Comparison of ENCODE assay signal across 34 cellular contexts in genomic region chr20:57437267-57437666, GRCh38. TPM values are rescaled to one million over a fixed set of nuclear protein-coding genes. Genes with fewer than 3 reads are reported as not detected.
DNase-seq lines count a peak whose midpoint lies in the region; ATAC-seq, FAIRE-seq and TF ChIP-seq lines count a peak whose summit lies in the region.
"Had no signal": no experiment of that assay in that cellular context is flagged by ENCODE, and none has a peak within 500 bp of the region (broad histone marks: within the 10 kb centered on the region; RNA-seq: fewer than 3 reads in every experiment).

No MANE protein-coding gene starts in this region.

- peak overlapping the region; percentile 63 for H3K27ac Mint-ChIP-seq in activated CD4-positive, alpha-beta T cell treated with anti-CD3 and anti-CD28 coated beads, Interleukin-2, amount 10 ng/mL, durations not matched to agents 7 days and 5 days
- H3K27ac Mint-ChIP-seq in astrocyte (ENCODE audit: unreplicated experiment): peak overlapping the region; percentile 18
- H3K27ac Mint-ChIP-seq in neural progenitor cell: peak overlapping the region; percentile 59
- H3K27ac Mint-ChIP-seq: CD4-positive, alpha-beta T cell; stimulated activated memory B cell treated with anti-CD40 and anti-IgM and Interleukin-4, amounts not matched to agents 10 μg/mL and 1 μg/mL and 100 μg/mL, for 72 hours had no signal

- no peak overlapping the region for H3K4me2 ChIP-seq in astrocyte (ENCODE audit: low read length)
- no peak overlapping the region for H3K4me2 ChIP-seq in neural progenitor cell
- H3K4me2 ChIP-seq: hepatocyte had no signal

- H3K27me3 ChIP-seq in astrocyte (ENCODE audit: insufficient read depth, low read length): peaks cover 9% of the 10 kb centered on the region
- H3K27me3 ChIP-seq in neural progenitor cell: no peaks in the 10 kb centered on the region
- H3K27me3 ChIP-seq in stomach: no peaks in the 10 kb centered on the region
- H3K27me3 ChIP-seq: body of pancreas, hepatocyte, suprapubic skin, uterus had no signal

- FAIRE-seq in astrocyte (lab: Jason Lieb, UNC): no peak
- FAIRE-seq: GM12891 had no signal

- no peaks in the 10 kb centered on the region for H3K79me2 ChIP-seq in astrocyte (ENCODE audit: insufficient read depth, low read length)
- no peaks in the 10 kb centered on the region for H3K79me2 ChIP-seq in neural progenitor cell (ENCODE audit: low read depth)
- H3K79me2 ChIP-seq: hepatocyte had no signal

- POLR2A ChIA-PET in activated CD4-positive, alpha-beta T cell treated with anti-CD3 and anti-CD28 coated beads, Interleukin-2, amount 10 ng/mL, durations not matched to agents 7 days and 5 days (lab: Charles Lee): no interaction called here

- ATAC-seq in HG03520 (IDR thresholded peaks at IDR 0.05; ENCODE audit: unreplicated experiment): no peak
- no peak for ATAC-seq in activated T-cell treated with anti-CD3 and anti-CD28 coated beads, Interleukin-2, amount 50 U/mL, for 4 hours
- ATAC-seq: body of pancreas; left colon; Panc1; stimulated activated memory B cell treated with anti-CD40 and anti-IgM and Interleukin-4, amounts not matched to agents 10 μg/mL and 1 μg/mL and 100 μg/mL, for 72 hours had no signal

- no peaks in the 10 kb centered on the region for H4K20me1 ChIP-seq in astrocyte (ENCODE audit: insufficient read depth, low read length)
- no peaks in the 10 kb centered on the region for H4K20me1 ChIP-seq in neural progenitor cell (ENCODE audit: low read depth)

- no peaks in the 10 kb centered on the region for H3K9me3 Mint-ChIP-seq in activated CD4-positive, alpha-beta T cell treated with anti-CD3 and anti-CD28 coated beads, Interleukin-2, amount 10 ng/mL, durations not matched to agents 7 days and 5 days
- peaks cover 8% of the 10 kb centered on the region for H3K9me3 Mint-ChIP-seq in astrocyte (ENCODE audit: unreplicated experiment)
- H3K9me3 Mint-ChIP-seq in neural progenitor cell: peaks cover 4% of the 10 kb centered on the region
- H3K9me3 Mint-ChIP-seq in activated T-cell treated with anti-CD3 and anti-CD28 coated beads, Interleukin-2, amount 50 U/mL, for 4 hours: no peaks in the 10 kb centered on the region
- H3K9me3 Mint-ChIP-seq: CD4-positive, alpha-beta T cell; stimulated activated memory B cell treated with anti-CD40 and anti-IgM and Interleukin-4, amounts not matched to agents 10 μg/mL and 1 μg/mL and 100 μg/mL, for 72 hours had no signal

- peaks cover 11% of the 10 kb centered on the region for H3K36me3 Mint-ChIP-seq in activated CD4-positive, alpha-beta T cell treated with anti-CD3 and anti-CD28 coated beads, Interleukin-2, amount 10 ng/mL, durations not matched to agents 7 days and 5 days (ENCODE audit: low read depth)
- H3K36me3 Mint-ChIP-seq in astrocyte (ENCODE audit: low read depth, unreplicated experiment): no peaks in the 10 kb centered on the region
- H3K36me3 Mint-ChIP-seq in neural progenitor cell: no peaks in the 10 kb centered on the region
- H3K36me3 Mint-ChIP-seq in activated T-cell treated with anti-CD3 and anti-CD28 coated beads, Interleukin-2, amount 50 U/mL, for 4 hours (ENCODE audit: insufficient read depth): no peaks in the 10 kb centered on the region
- H3K36me3 Mint-ChIP-seq: stimulated activated memory B cell treated with anti-CD40 and anti-IgM and Interleukin-4, amounts not matched to agents 10 μg/mL and 1 μg/mL and 100 μg/mL, for 72 hours had no signal

- H3F3A ChIP-seq in neural progenitor cell (ENCODE audit: low read depth): peaks cover 3% of the 10 kb centered on the region

- H3K9ac ChIP-seq in astrocyte (ENCODE audit: low read length): no peak overlapping the region
- no peak overlapping the region for H3K9ac ChIP-seq in neural progenitor cell
- H3K9ac ChIP-seq: GM23248 had no signal

- no peak overlapping the region for H3K4me3 ChIP-seq in astrocyte (ENCODE audit: insufficient read depth, low read depth, low read length)
- no peak overlapping the region for H3K4me3 ChIP-seq in neural progenitor cell
- H3K4me3 ChIP-seq in stomach: no peak overlapping the region
- H3K4me3 ChIP-seq: body of pancreas, GM23248, hepatocyte, SK-N-MC, suprapubic skin, uterus had no signal

- no peaks in the 10 kb centered on the region for H3K36me3 ChIP-seq in astrocyte (ENCODE audit: insufficient read depth, low read length)
- H3K36me3 ChIP-seq in neural progenitor cell: no peaks in the 10 kb centered on the region
- no peaks in the 10 kb centered on the region for H3K36me3 ChIP-seq in stomach
- H3K36me3 ChIP-seq: suprapubic skin, uterus had no signal

- TF ChIP-seq CTCF in astrocyte (IDR thresholded peaks at IDR 0.05; ENCODE audit: insufficient read depth, low read depth, low read length) (no peak), neural progenitor cell (IDR thresholded peaks at IDR 0.05) (no peak), stomach (IDR thresholded peaks at IDR 0.05) (no peak)

- H2AFZ ChIP-seq in astrocyte (ENCODE audit: low read depth, low read length) (no peak overlapping the region), neural progenitor cell (replicated peaks) (no peak overlapping the region)
- H2AFZ ChIP-seq: GM23248, hepatocyte had no signal

- intact Hi-C loops in stomach (cut with DNase I; ENCODE audit: low total_unique reads): no loop called here

- 83 to 98% (median 92%) methylated on average over 7 to 9 of the region's 9 CpGs for WGBS in stomach, 5 donors

- H3K27me3 Mint-ChIP-seq in activated CD4-positive, alpha-beta T cell treated with anti-CD3 and anti-CD28 coated beads, Interleukin-2, amount 10 ng/mL, durations not matched to agents 7 days and 5 days: no peaks in the 10 kb centered on the region
- H3K27me3 Mint-ChIP-seq in astrocyte (ENCODE audit: low read depth, unreplicated experiment) (peaks cover 11% of the 10 kb centered on the region), neural progenitor cell (ENCODE audit: insufficient read depth, low read depth) (peaks cover 18% of the 10 kb centered on the region)
- no peaks in the 10 kb centered on the region for H3K27me3 Mint-ChIP-seq in activated T-cell treated with anti-CD3 and anti-CD28 coated beads, Interleukin-2, amount 50 U/mL, for 4 hours (ENCODE audit: low read depth)
- H3K27me3 Mint-ChIP-seq: CD4-positive, alpha-beta T cell; stimulated activated memory B cell treated with anti-CD40 and anti-IgM and Interleukin-4, amounts not matched to agents 10 μg/mL and 1 μg/mL and 100 μg/mL, for 72 hours had no signal

- DNase-seq in activated CD4-positive, alpha-beta T cell treated with anti-CD3 and anti-CD28 coated beads, Interleukin-2, amount 10 ng/mL, durations not matched to agents 7 days and 5 days: no peak
- DNase-seq in activated CD4-positive, alpha-beta T cell treated with anti-CD3 and anti-CD28 coated beads for 4 hours: no peak
- DNase-seq in astrocyte (ENCODE audit: low read depth): no peak
- DNase-seq in neural progenitor cell (ENCODE audit: low spot score): no peak
- DNase-seq in stomach: no peak
- DNase-seq in NCI-H2227 (lab: John Stamatoyannopoulos, UW; ENCODE audit: unreplicated experiment): no peak
- DNase-seq in activated T-cell treated with anti-CD3 and anti-CD28 coated beads, Interleukin-2, amount 50 U/mL, for 4 hours: no peak
- DNase-seq: activated CD4-positive, CD25-positive, alpha-beta regulatory T cell treated with anti-CD3 and anti-CD28 coated beads, Interleukin-2, amount 50 U/mL, for 72 hours; activated CD8-positive, alpha-beta memory T cell treated with anti-CD3 and anti-CD28 coated beads for 24 hours; activated gamma-delta T cell; body of pancreas; CD4-positive, alpha-beta T cell; effector memory CD4-positive, alpha-beta T cell; erythroblast; foreskin fibroblast; GM23248; Karpas-422; left colon; mesenchymal stem cell; NCI-H1436; NCI-H2081 treated with DMSO at 0.1 percent for 48 hours; NCI-H345; stimulated activated CD4-positive, alpha-beta T cell treated with anti-CD3 and anti-CD28 coated beads, Interleukin-12 subunit alpha, Interleukin-12 subunit beta, amount 100 ng/mL, for 4 hours; stimulated activated CD4-positive, alpha-beta T cell treated with anti-CD3 and anti-CD28 coated beads, Interleukin-4, amount 100 ng/mL, for 1 hour; uterus had no signal

- CTCF ChIA-PET in activated CD4-positive, alpha-beta T cell treated with anti-CD3 and anti-CD28 coated beads, Interleukin-2, amount 10 ng/mL, durations not matched to agents 7 days and 5 days (lab: Charles Lee): interaction anchor here (0.6 to 1.2 kb wide), 2 partner anchors 11 to 949 kb away, joined by 4 to 7 read pairs; no protein-coding TSS in a partner anchor

- H3K27ac ChIP-seq in astrocyte (ENCODE audit: low read depth, low read length): no peak overlapping the region
- no peak overlapping the region for H3K27ac ChIP-seq in neural progenitor cell
- peak overlapping the region in 4 of 5 donors; percentile 16 to 93 (median 79) for H3K27ac ChIP-seq in stomach
- H3K27ac ChIP-seq: 22Rv1, GM23248, hepatocyte, HL-60, SK-N-MC, suprapubic skin had no signal

- H3K9me3 ChIP-seq in astrocyte (ENCODE audit: insufficient read depth, low read depth, low read length) (no peaks in the 10 kb centered on the region), neural progenitor cell (ENCODE audit: low read depth) (no peaks in the 10 kb centered on the region), stomach (no peaks in the 10 kb centered on the region)
- H3K9me3 ChIP-seq: body of pancreas, suprapubic skin, uterus had no signal

- no peak for TF ChIP-seq EP300 in stomach (IDR thresholded peaks at IDR 0.05)

- H3K4me3 Mint-ChIP-seq in activated CD4-positive, alpha-beta T cell treated with anti-CD3 and anti-CD28 coated beads, Interleukin-2, amount 10 ng/mL, durations not matched to agents 7 days and 5 days: no peak overlapping the region
- H3K4me3 Mint-ChIP-seq in astrocyte (ENCODE audit: unreplicated experiment) (no peak overlapping the region), neural progenitor cell (no peak overlapping the region)
- no peak overlapping the region for H3K4me3 Mint-ChIP-seq in activated T-cell treated with anti-CD3 and anti-CD28 coated beads, Interleukin-2, amount 50 U/mL, for 4 hours
- H3K4me3 Mint-ChIP-seq: CD4-positive, alpha-beta T cell; stimulated activated memory B cell treated with anti-CD40 and anti-IgM and Interleukin-4, amounts not matched to agents 10 μg/mL and 1 μg/mL and 100 μg/mL, for 72 hours had no signal

- no peak for TF ChIP-seq POLR2A in stomach (IDR thresholded peaks at IDR 0.05)

- peaks cover 52% of the 10 kb centered on the region for H3K4me1 Mint-ChIP-seq in activated CD4-positive, alpha-beta T cell treated with anti-CD3 and anti-CD28 coated beads, Interleukin-2, amount 10 ng/mL, durations not matched to agents 7 days and 5 days
- H3K4me1 Mint-ChIP-seq in astrocyte (ENCODE audit: low read depth, unreplicated experiment) (peaks cover 8% of the 10 kb centered on the region), neural progenitor cell (peaks cover 59% of the 10 kb centered on the region)
- peaks cover 42% of the 10 kb centered on the region for H3K4me1 Mint-ChIP-seq in activated T-cell treated with anti-CD3 and anti-CD28 coated beads, Interleukin-2, amount 50 U/mL, for 4 hours (ENCODE audit: low read depth)

- peaks cover 3% of the 10 kb centered on the region for H3K4me1 ChIP-seq in astrocyte (ENCODE audit: insufficient read depth, low read length)
- H3K4me1 ChIP-seq in neural progenitor cell: peaks cover 34% of the 10 kb centered on the region
- peaks cover 55 to 83% (median 65%) of the 10 kb centered on the region in 4 donors for H3K4me1 ChIP-seq in stomach

RNA-seq across cellular contexts. Expression of gene RBM38, which starts 46.1 kb away (rescaled TPM):
- 10 to 100 TPM; 97.3 to 98.8 TPM for total RNA-seq in activated CD4-positive, alpha-beta T cell treated with anti-CD3 and anti-CD28 coated beads, Interleukin-2, amount 10 ng/mL, durations not matched to agents 7 days and 5 days
- total RNA-seq in astrocyte: 33.8 and 43.5 TPM in 2 replicates
- total RNA-seq in neural progenitor cell (ENCODE audit: low replicate concordance): 26.6 and 53.4 TPM in 2 replicates
- 10 to 100 TPM in 4 of 5 donors, 1 to 10 TPM in 1; 5.3 to 37.8 (median 13.6) TPM for total RNA-seq in stomach
- 10 to 100 TPM; 15.8 to 25.2 (median 17.0) TPM for polyA plus RNA-seq in stomach
- total RNA-seq in activated T-cell treated with anti-CD3 and anti-CD28 coated beads, Interleukin-2, amount 50 U/mL, for 4 hours: 100 to 1,000 TPM; 123 to 172 (median 129) TPM

Comparison
In these comparisons a context has a peak if more than half of its experiments do, and no peak if none do; other contexts are left out.
1. H3K27ac ChIP-seq: peak in stomach (4 of 5); none in astrocyte (single experiment) and neural progenitor cell (single experiment).
2. Peak in every context shown above with its lines, with median percentiles within 50 percentile points of each other: H3K27ac Mint-ChIP-seq.